In genomic region chr4:14529653-14530052, GRCh38 we compare ENCODE assay signal across 14 cellular contexts.
DNase-seq lines count a peak whose midpoint lies in the region; ATAC-seq, FAIRE-seq and TF ChIP-seq lines count a peak whose summit lies in the region.
"Had no signal": no experiment of that assay in that cellular context is flagged by ENCODE, and none has a peak within 500 bp of the region (broad histone marks: within the 10 kb centered on the region; RNA-seq: fewer than 3 reads in every experiment).

No MANE protein-coding gene starts in this region.

- no peak for ATAC-seq in right lobe of liver

- DNase-seq in A673 (ENCODE audit: low spot score) (peak; percentile 75), HT1080 (ENCODE audit: low read depth) (peak; percentile 72), SKM-1 treated with dmso at 0.1 percent for 144 hours (lab: John Stamatoyannopoulos, UW; ENCODE audit: unreplicated experiment) (peak; percentile 93), hepatocyte (ENCODE audit: low spot score) (peak; percentile 55), foreskin fibroblast (no peak), right lobe of liver (no peak), RCC 7860 (ENCODE audit: low spot score) (no peak), cerebellum (ENCODE audit: low spot score) (no peak)
- DNase-seq: activated CD8-positive, alpha-beta memory T cell treated with anti-CD3 and anti-CD28 coated beads for 24 hours; activated naive CD4-positive, alpha-beta T cell treated with Interleukin-2 at 50 U/mL for 16 hours; dermis blood vessel endothelial cell; GF-D8; pancreas; stimulated activated naive CD4-positive, alpha-beta T cell treated with Interleukin-2 at 50 U/mL for 16 hours had no signal

- CTCF ChIA-PET in A673 (lab: Charles Lee) = no interaction called here

- TF ChIP-seq CTCF in A673 (conservative IDR thresholded peaks at IDR 0.05; ENCODE audit: low read depth, low read length) = no peak
- no peak for TF ChIP-seq CTCF in hepatocyte (IDR thresholded peaks at IDR 0.05; ENCODE audit: poor library complexity)
- TF ChIP-seq CTCF in foreskin fibroblast (IDR thresholded peaks at IDR 0.05; ENCODE audit: low read depth, low read length) = no peak
- TF ChIP-seq CTCF in right lobe of liver (IDR thresholded peaks at IDR 0.05) = no peak

- H3K9me3 ChIP-seq in A673 (ENCODE audit: low read depth, low read length, poor library complexity, severe bottlenecking) (no peaks in the 10 kb centered on the region), hepatocyte (ENCODE audit: low read depth) (no peaks in the 10 kb centered on the region), right lobe of liver (no peaks in the 10 kb centered on the region)
- H3K9me3 ChIP-seq: pancreas had no signal

- H4K20me1 ChIP-seq in hepatocyte (ENCODE audit: insufficient read depth, poor library complexity, severe bottlenecking) = no peaks in the 10 kb centered on the region

- peak overlapping the region; percentile 4 for H3K27ac ChIP-seq in A673 (ENCODE audit: low read depth, low read length, poor library complexity, severe bottlenecking)
- H3K27ac ChIP-seq in hepatocyte = no peak overlapping the region
- H3K27ac ChIP-seq in right lobe of liver = no peak overlapping the region
- H3K27ac ChIP-seq: pancreas had no signal

- no peak overlapping the region for H3K4me3 ChIP-seq in A673 (ENCODE audit: low read depth, low read length, poor library complexity, severe bottlenecking)
- H3K4me3 ChIP-seq in hepatocyte = no peak overlapping the region
- no peak overlapping the region for H3K4me3 ChIP-seq in foreskin fibroblast (ENCODE audit: low read depth in 1 of 2, low read length in 2 of 2)
- H3K4me3 ChIP-seq in right lobe of liver = no peak overlapping the region
- H3K4me3 ChIP-seq: pancreas had no signal

- TF ChIP-seq POLR2A in right lobe of liver (IDR thresholded peaks at IDR 0.05) = no peak

- H2AFZ ChIP-seq in hepatocyte = no peak overlapping the region

- H3K27me3 ChIP-seq in A673 (replicated peaks; ENCODE audit: insufficient read depth, low read depth, low read length, poor library complexity) = no peaks in the 10 kb centered on the region
- no peaks in the 10 kb centered on the region for H3K27me3 ChIP-seq in hepatocyte
- no peaks in the 10 kb centered on the region for H3K27me3 ChIP-seq in right lobe of liver
- H3K27me3 ChIP-seq: pancreas had no signal

- intact Hi-C loops in A673 (cut with micrococcal nuclease; ENCODE audit: unreplicated experiment) = no loop called here
- intact Hi-C loops in right lobe of liver (cut with DNase I) = no loop called here

- POLR2A ChIA-PET in A673 (lab: Charles Lee; ENCODE audit: low non-redundant PET) = interaction anchor here (0.7 kb wide), 1 partner anchor 15 kb away, joined by 4 read pairs; no protein-coding TSS in a partner anchor

- H3K79me2 ChIP-seq in hepatocyte = no peaks in the 10 kb centered on the region

- no peaks in the 10 kb centered on the region for H3K9me2 ChIP-seq in hepatocyte (replicated peaks; ENCODE audit: insufficient read depth)

- H3K4me1 ChIP-seq in A673 (ENCODE audit: insufficient read depth, low read length, poor library complexity, severe bottlenecking) (peaks cover 10% of the 10 kb centered on the region), hepatocyte (ENCODE audit: insufficient read depth) (no peaks in the 10 kb centered on the region), right lobe of liver (no peaks in the 10 kb centered on the region)
- H3K4me1 ChIP-seq: pancreas had no signal

- H3K36me3 ChIP-seq in A673 (ENCODE audit: insufficient read depth, low read length, poor library complexity, severe bottlenecking) (no peaks in the 10 kb centered on the region), hepatocyte (replicated peaks; ENCODE audit: insufficient read depth, low read depth) (no peaks in the 10 kb centered on the region), right lobe of liver (no peaks in the 10 kb centered on the region)
- H3K36me3 ChIP-seq: pancreas had no signal

- peak overlapping the region; percentile 4 for H3K4me2 ChIP-seq in hepatocyte

- no TSS peak for BruUV-seq in A673 (replicated peaks; lab: Mats Ljungman, UMichigan)

- 25% methylated on average over 4 of the region's 4 CpGs for WGBS in hepatocyte (ENCODE audit: low lambda C conversion rate, missing lambda C conversion rate)
- WGBS in right lobe of liver (ENCODE audit: insufficient coverage, low coverage, low lambda C conversion rate, missing lambda C conversion rate) = 48% methylated on average over 4 of the region's 4 CpGs

- no peak for FAIRE-seq in RCC 7860 (lab: Jason Lieb, UNC)
- FAIRE-seq: pancreas had no signal

Comparison
In these comparisons a context has a peak if more than half of its experiments do, and no peak if none do; other contexts are left out.
1. DNase-seq: peak in A673 (single experiment), HT1080 (single experiment), SKM-1 treated with dmso at 0.1 percent for 144 hours (single experiment) and hepatocyte (single experiment); none in foreskin fibroblast (0 of 2), right lobe of liver (0 of 3), RCC 7860 (single experiment) and cerebellum (single experiment).